ENCODE assay signal across 7 cellular contexts in the genomic region with DNA sequence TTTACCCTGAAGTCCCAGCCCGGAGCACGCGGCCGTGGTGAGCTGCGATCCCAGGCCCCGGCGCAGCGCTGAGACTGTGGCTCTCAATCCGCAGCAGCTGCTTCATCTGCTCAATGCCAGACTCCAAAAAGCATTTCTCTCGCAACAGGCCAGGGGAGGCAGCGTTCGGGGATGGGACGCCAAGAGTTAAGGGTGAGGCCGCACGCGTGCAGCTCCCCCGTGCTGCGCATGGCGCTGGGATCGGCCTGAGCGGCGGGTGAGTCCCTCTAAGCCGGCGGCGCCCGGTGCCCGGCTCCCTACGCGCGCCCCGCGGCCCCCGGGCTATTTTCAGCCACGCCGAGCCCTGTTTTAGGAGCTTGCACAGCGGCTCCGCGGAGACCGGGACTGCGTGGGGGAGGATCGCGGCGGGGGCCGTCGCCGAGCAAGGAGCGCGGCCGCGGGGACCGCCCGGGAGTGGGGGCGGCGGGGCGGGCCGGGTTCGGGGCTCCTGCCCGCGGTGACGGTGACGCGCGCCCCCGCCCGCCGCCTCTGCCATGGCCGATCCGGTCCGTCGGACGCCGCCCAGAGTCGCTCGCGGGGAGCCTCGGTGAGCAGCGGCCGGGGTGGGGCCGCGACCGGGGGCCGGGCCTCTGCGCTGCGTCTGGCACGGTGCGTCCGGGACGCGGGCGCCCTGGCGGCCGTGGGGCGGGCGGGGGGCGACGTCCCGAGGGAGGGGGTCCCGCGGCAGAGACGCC. TPM values are rescaled to one million over a fixed set of nuclear protein-coding genes. Genes with fewer than 3 reads are reported as not detected.
DNase-seq lines count a peak whose midpoint lies in the region; ATAC-seq, FAIRE-seq and TF ChIP-seq lines count a peak whose summit lies in the region.

No MANE protein-coding gene starts in this region.

- ATAC-seq in HG03108 (IDR thresholded peaks at IDR 0.05; ENCODE audit: unreplicated experiment) = no peak
- no peak for ATAC-seq in GM19455 (IDR thresholded peaks at IDR 0.05; ENCODE audit: unreplicated experiment)

- H3K4me3 ChIP-seq in HUES64 (ENCODE audit: low read length) = peak overlapping the region; percentile 45
- peak overlapping the region; percentile 24 for H3K4me3 ChIP-seq in bronchial epithelial cell (ENCODE audit: low read depth, low read length)

- H3K9me3 ChIP-seq in HUES64 (ENCODE audit: insufficient read depth, low read depth, low read length) = no peaks in the 10 kb centered on the region

- TF ChIP-seq CTCF in bronchial epithelial cell (IDR thresholded peaks at IDR 0.05; ENCODE audit: insufficient read depth, low read length, severe bottlenecking) = no peak

- no peak for DNase-seq in bronchial epithelial cell (ENCODE audit: low read depth)
- DNase-seq in kidney tubule cell (ENCODE audit: low spot score) = peak; percentile 4
- peak in 19 of 49 donors; percentile 9 to 93 (median 36) for DNase-seq in substantia nigra (lab: John Stamatoyannopoulos, UW)
- DNase-seq in NCI-H1694 (lab: John Stamatoyannopoulos, UW) = no peak

- peak overlapping the region; percentile 2; the same call in 1 of the 2 replicates for H3K9ac ChIP-seq in HUES64 (ENCODE audit: low read depth, low read length)

- H3K27ac ChIP-seq in HUES64 (ENCODE audit: low read depth, low read length) (no peak overlapping the region), substantia nigra (ENCODE audit: low read depth, low read length, poor library complexity, severe bottlenecking) (peak overlapping the region; percentile 67)

- WGBS in HUES64 = 1% methylated on average over 100 of the region's 100 CpGs

- peaks cover 8% of the 10 kb centered on the region for H3K4me1 ChIP-seq in HUES64 (ENCODE audit: insufficient read depth, low read length)

- FAIRE-seq in bronchial epithelial cell (lab: Jason Lieb, UNC) = no peak

- H3K27me3 ChIP-seq in HUES64 (ENCODE audit: insufficient read depth, low read length) (peaks cover 57% of the 10 kb centered on the region), bronchial epithelial cell (ENCODE audit: control insufficient read depth, insufficient read depth, low read length) (peaks cover 17% of the 10 kb centered on the region)

- H3K36me3 ChIP-seq in HUES64 (ENCODE audit: insufficient read depth, low read length) = no peaks in the 10 kb centered on the region
- no peaks in the 10 kb centered on the region for H3K36me3 ChIP-seq in bronchial epithelial cell (ENCODE audit: control insufficient read depth, insufficient read depth, low read length)

RNA-seq across cellular contexts. Expression of gene JAKMIP3, which starts 29.4 kb away (rescaled TPM):
- 0.50 TPM for polyA plus RNA-seq in HUES64 (2013, experiment 1 of 2)
- 0.38 TPM for polyA plus RNA-seq in HUES64 (2013, experiment 2 of 2)
- total RNA-seq in bronchial epithelial cell = under 0.01 TPM in 1 of 2 replicates, not detected in the other

RNA-seq across cellular contexts. Expression of gene BNIP3, which starts 54.6 kb away (rescaled TPM):
- polyA plus RNA-seq in HUES64 (2013, experiment 1 of 2) = 38.5 TPM
- polyA plus RNA-seq in HUES64 (2013, experiment 2 of 2) = 71.4 TPM
- total RNA-seq in bronchial epithelial cell = 84.0 and 96.5 TPM in 2 replicates
